ENCODE assay signal across 17 cellular contexts in the genomic region with DNA sequence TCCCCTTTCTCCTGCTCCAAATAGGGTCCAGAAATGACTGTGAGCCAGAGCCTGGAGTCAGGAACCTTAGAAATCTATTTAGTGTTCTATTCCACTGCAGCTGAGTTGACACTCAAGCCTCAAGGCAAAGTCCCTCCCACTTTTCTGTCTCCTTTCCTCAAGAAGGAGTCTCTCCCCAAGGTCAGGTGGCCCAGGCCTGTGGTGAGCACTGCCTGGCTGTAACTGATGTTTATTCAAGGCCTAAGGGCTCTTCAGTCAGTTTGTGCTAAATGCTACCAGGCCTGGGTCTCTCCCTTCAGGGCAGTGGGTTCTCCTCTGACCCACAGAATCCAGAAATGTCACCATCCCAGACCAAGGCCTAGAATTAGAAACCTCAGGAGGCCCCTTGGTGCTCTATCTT.
DNase-seq lines count a peak whose midpoint lies in the region; ATAC-seq, FAIRE-seq and TF ChIP-seq lines count a peak whose summit lies in the region.
"Had no signal": no experiment of that assay in that cellular context is flagged by ENCODE, and none has a peak within 500 bp of the region (broad histone marks: within the 10 kb centered on the region; RNA-seq: fewer than 3 reads in every experiment).

No MANE protein-coding gene starts in this region.

- no peak overlapping the region for H3K9ac ChIP-seq in kidney (ENCODE audit: low read length in 2 of 2)
- H3K9ac ChIP-seq: BLaER1 treated with 17β-estradiol and CSF1 and Interleukin-3, amounts not matched to agents 10 nM and 100 nM had no signal

- no peak overlapping the region for H3K27ac Mint-ChIP-seq in WTC11
- H3K27ac Mint-ChIP-seq: CD4-positive, CD25-positive, alpha-beta regulatory T cell had no signal

- H3K36me3 Mint-ChIP-seq in WTC11 = no peaks in the 10 kb centered on the region
- H3K36me3 Mint-ChIP-seq: CD4-positive, CD25-positive, alpha-beta regulatory T cell had no signal

- intact Hi-C loops in kidney (cut with DNase I) = no loop called here
- intact Hi-C loops in upper lobe of right lung (cut with DNase I) = no loop called here

- CTCF ChIA-PET in WTC11 (lab: Charles Lee) = no interaction called here

- H3K27ac ChIP-seq in kidney (ENCODE audit: low read depth in 2 of 2, low read length in 2 of 2) = no peak overlapping the region
- no peak overlapping the region for H3K27ac ChIP-seq in upper lobe of right lung
- H3K27ac ChIP-seq: BLaER1 treated with 17β-estradiol and CSF1 and Interleukin-3, amounts not matched to agents 10 nM and 100 nM had no signal

- H3K4me1 ChIP-seq in kidney (ENCODE audit: control insufficient read depth in 1 of 2, insufficient read depth in 1 of 2, low read depth in 1 of 2, low read length in 2 of 2) (no peaks in the 10 kb centered on the region), upper lobe of right lung (no peaks in the 10 kb centered on the region)
- H3K4me1 ChIP-seq: BLaER1 treated with 17β-estradiol and CSF1 and Interleukin-3, amounts not matched to agents 10 nM and 100 nM had no signal

- H3K4me3 ChIP-seq in kidney (ENCODE audit: low read length in 2 of 2) (no peak overlapping the region), upper lobe of right lung (no peak overlapping the region)
- H3K4me3 ChIP-seq: BLaER1 treated with 17β-estradiol and CSF1 and Interleukin-3, amounts not matched to agents 10 nM and 100 nM had no signal

- H3K4me3 Mint-ChIP-seq in WTC11 = no peak overlapping the region
- H3K4me3 Mint-ChIP-seq: CD4-positive, CD25-positive, alpha-beta regulatory T cell had no signal

- no peak for FAIRE-seq in kidney (lab: Jason Lieb, UNC)
- FAIRE-seq: G401.6, GM12891, GM19239 had no signal

- peaks cover 51% of the 10 kb centered on the region for H3K4me1 Mint-ChIP-seq in WTC11
- H3K4me1 Mint-ChIP-seq: CD4-positive, CD25-positive, alpha-beta regulatory T cell had no signal

- H3K9me3 Mint-ChIP-seq in WTC11 = peaks cover 12% of the 10 kb centered on the region

- H3K36me3 ChIP-seq in kidney (ENCODE audit: control insufficient read depth in 1 of 2, insufficient read depth in 2 of 2, low read length in 2 of 2) (no peaks in the 10 kb centered on the region), upper lobe of right lung (no peaks in the 10 kb centered on the region)
- H3K36me3 ChIP-seq: BLaER1 treated with 17β-estradiol and CSF1 and Interleukin-3, amounts not matched to agents 10 nM and 100 nM had no signal

- peak; percentile 46 for DNase-seq in DMS53 treated with DMSO at 0.1 percent for 48 hours (lab: John Stamatoyannopoulos, UW; ENCODE audit: unreplicated experiment)
- no peak for DNase-seq in WTC11 (ENCODE audit: low spot score)
- peak; percentile 18 for DNase-seq in kidney
- DNase-seq in upper lobe of right lung = no peak
- DNase-seq in HUDEP-2 (lab: John Stamatoyannopoulos, UW; ENCODE audit: unreplicated experiment in 76 of 76) = no peak
- no peak for DNase-seq in dedifferentiated amniotic fluid mesenchymal stem cell (ENCODE audit: extremely low spot score)
- DNase-seq: ACHN; CD4-positive, CD25-positive, alpha-beta regulatory T cell; DMS79; IMR-90; KBM-7 had no signal

- no peak for TF ChIP-seq CTCF in WTC11 (IDR thresholded peaks at IDR 0.05)
- no peak for TF ChIP-seq CTCF in kidney (IDR thresholded peaks at IDR 0.05; ENCODE audit: borderline replicate concordance, extremely low read depth, insufficient read depth)
- TF ChIP-seq CTCF in upper lobe of right lung (IDR thresholded peaks at IDR 0.05) = no peak

- POLR2A ChIA-PET in WTC11 (lab: Charles Lee) = no interaction called here

- no peaks in the 10 kb centered on the region for H3K27me3 ChIP-seq in upper lobe of right lung
- H3K27me3 ChIP-seq: BLaER1 treated with 17β-estradiol and CSF1 and Interleukin-3, amounts not matched to agents 10 nM and 100 nM had no signal

- H3K9me3 ChIP-seq in kidney (ENCODE audit: control insufficient read depth in 1 of 2, low read length in 2 of 2) (no peaks in the 10 kb centered on the region), upper lobe of right lung (no peaks in the 10 kb centered on the region)
- H3K9me3 ChIP-seq: BLaER1 treated with 17β-estradiol and CSF1 and Interleukin-3, amounts not matched to agents 10 nM and 100 nM had no signal

- no peaks in the 10 kb centered on the region for H3K27me3 Mint-ChIP-seq in WTC11 (ENCODE audit: low read depth)
- H3K27me3 Mint-ChIP-seq: CD4-positive, CD25-positive, alpha-beta regulatory T cell had no signal

- ATAC-seq in WTC11 (peak; percentile 22; the same call in 1 of the 2 replicates), upper lobe of right lung (peak; percentile 58), HG02610 (IDR thresholded peaks at IDR 0.05; ENCODE audit: unreplicated experiment) (no peak)
- ATAC-seq: HCT116 had no signal

TF ChIP-seq in WTC11, 78 proteins besides CTCF, POLR2A, EP300 and RAD21:
- TF ChIP-seq ZNF416 (CRISPR knock-in tag; IDR thresholded peaks at IDR 0.05) = no peak
- TF ChIP-seq ZSCAN18 (CRISPR knock-in tag; IDR thresholded peaks at IDR 0.05) = no peak
- TF ChIP-seq FOXK1 (CRISPR knock-in tag; IDR thresholded peaks at IDR 0.05) = no peak
- no peak for TF ChIP-seq TCF7 (CRISPR knock-in tag; IDR thresholded peaks at IDR 0.05; ENCODE audit: low read depth)
- TF ChIP-seq HMGA2 (CRISPR knock-in tag; IDR thresholded peaks at IDR 0.05) = no peak
- no peak for TF ChIP-seq USF2 (CRISPR knock-in tag; IDR thresholded peaks at IDR 0.05)
- no peak for TF ChIP-seq JUN (CRISPR knock-in tag; IDR thresholded peaks at IDR 0.05)
- TF ChIP-seq ZNF396 (CRISPR knock-in tag; IDR thresholded peaks at IDR 0.05; ENCODE audit: borderline replicate concordance) = no peak
- TF ChIP-seq CBFB (CRISPR knock-in tag; IDR thresholded peaks at IDR 0.05; ENCODE audit: low read depth) = no peak
- TF ChIP-seq ATF1 (CRISPR knock-in tag; IDR thresholded peaks at IDR 0.05) = no peak

Comparison
In these comparisons a context has a peak if more than half of its experiments do, and no peak if none do; other contexts are left out.
1. DNase-seq: peak in DMS53 treated with DMSO at 0.1 percent for 48 hours (single experiment) and kidney (single experiment); none in WTC11 (single experiment), upper lobe of right lung (single experiment), HUDEP-2 (0 of 76) and dedifferentiated amniotic fluid mesenchymal stem cell (single experiment).